22 cellular contexts compared by ENCODE assay signal in genomic region chr7:16293669-16294425, GRCh38.
DNase-seq lines count a peak whose midpoint lies in the region; ATAC-seq, FAIRE-seq and TF ChIP-seq lines count a peak whose summit lies in the region.
"Had no signal": no experiment of that assay in that cellular context is flagged by ENCODE, and none has a peak within 500 bp of the region (broad histone marks: within the 10 kb centered on the region; RNA-seq: fewer than 3 reads in every experiment).

No MANE protein-coding gene starts in this region.

- CTCF ChIA-PET in RWPE1 (lab: Yijun Ruan, JAX) (no interaction called here), endothelial cell of umbilical vein (lab: Charles Lee) (no interaction called here)

- H3K9ac ChIP-seq in endothelial cell of umbilical vein (replicated peaks; ENCODE audit: extremely low read depth, insufficient read depth, low read length) (no peak overlapping the region), keratinocyte (ENCODE audit: control insufficient read depth, extremely low read depth, insufficient read depth, low read length) (no peak overlapping the region)
- H3K9ac ChIP-seq: SK-N-SH had no signal

- no peak overlapping the region for H3K4me2 ChIP-seq in endothelial cell of umbilical vein (ENCODE audit: insufficient read depth, low read length)
- peak overlapping the region; percentile 76 for H3K4me2 ChIP-seq in keratinocyte (ENCODE audit: control insufficient read depth, extremely low read depth, insufficient read depth, low read depth, low read length)
- H3K4me2 ChIP-seq: SK-N-SH had no signal

- dilution Hi-C loops in endothelial cell of umbilical vein (cut with MboI; ENCODE audit: extremely low pct_ligation_motif_present, low sequenced_read_pairs) = no loop called here
- dilution Hi-C loops in keratinocyte (cut with MboI; ENCODE audit: extremely low pct_ligation_motif_present, low sequenced_read_pairs) = no loop called here

- TF ChIP-seq POLR2A in endothelial cell of umbilical vein (IDR thresholded peaks at IDR 0.05; ENCODE audit: low read depth, low read length) = no peak
- TF ChIP-seq POLR2A in thyroid gland (IDR thresholded peaks at IDR 0.05) = no peak

- POLR2A ChIA-PET in RWPE1 (lab: Yijun Ruan, JAX; ENCODE audit: low non-redundant PET) (no interaction called here), endothelial cell of umbilical vein (lab: Charles Lee) (no interaction called here)

- H3K79me2 ChIP-seq in endothelial cell of umbilical vein (ENCODE audit: control insufficient read depth, insufficient read depth, low read length) (no peaks in the 10 kb centered on the region), keratinocyte (ENCODE audit: control insufficient read depth, insufficient read depth, low read length) (no peaks in the 10 kb centered on the region)

- no peak for ATAC-seq in HG02938 (IDR thresholded peaks at IDR 0.05; ENCODE audit: unreplicated experiment)

- H3K27me3 ChIP-seq in endothelial cell of umbilical vein (ENCODE audit: control insufficient read depth in 2 of 2, insufficient read depth in 2 of 2, low read length in 2 of 2) (no peaks in the 10 kb centered on the region), keratinocyte (ENCODE audit: control insufficient read depth, extremely low read depth, insufficient read depth, low read length) (no peaks in the 10 kb centered on the region), thyroid gland (no peaks in the 10 kb centered on the region)

- FAIRE-seq in endothelial cell of umbilical vein (lab: Jason Lieb, UNC) (peak; percentile 21), keratinocyte (lab: Jason Lieb, UNC) (peak; percentile 88)
- FAIRE-seq: GM12891, H1 had no signal

- no peaks in the 10 kb centered on the region for H3K9me3 ChIP-seq in endothelial cell of umbilical vein (replicated peaks; ENCODE audit: control insufficient read depth, insufficient read depth, low read length)
- no peaks in the 10 kb centered on the region for H3K9me3 ChIP-seq in keratinocyte (ENCODE audit: control insufficient read depth, low read depth, low read length)
- no peaks in the 10 kb centered on the region for H3K9me3 ChIP-seq in thyroid gland
- H3K9me3 ChIP-seq: SK-N-SH had no signal

- H3K36me3 ChIP-seq in endothelial cell of umbilical vein (ENCODE audit: control insufficient read depth in 2 of 2, extremely low read depth in 1 of 2, insufficient read depth in 2 of 2, low read length in 2 of 2) (no peaks in the 10 kb centered on the region), keratinocyte (ENCODE audit: control insufficient read depth in 2 of 2, extremely low read depth in 1 of 2, insufficient read depth in 2 of 2, low read length in 2 of 2) (no peaks in the 10 kb centered on the region), thyroid gland (no peaks in the 10 kb centered on the region)

- H3K4me1 ChIP-seq in endothelial cell of umbilical vein (ENCODE audit: control insufficient read depth, extremely low read depth, insufficient read depth, low read length) = no peaks in the 10 kb centered on the region
- H3K4me1 ChIP-seq in keratinocyte (ENCODE audit: control insufficient read depth, extremely low read depth, insufficient read depth, low read length) = peaks cover 14% of the 10 kb centered on the region
- no peaks in the 10 kb centered on the region for H3K4me1 ChIP-seq in thyroid gland

- H3K9me1 ChIP-seq in endothelial cell of umbilical vein (replicated peaks; ENCODE audit: control insufficient read depth, extremely low read depth, insufficient read depth, low read length) (no peaks in the 10 kb centered on the region), keratinocyte (ENCODE audit: control insufficient read depth, extremely low read depth, insufficient read depth, low read length) (no peaks in the 10 kb centered on the region)

- H2AFZ ChIP-seq in endothelial cell of umbilical vein (ENCODE audit: low read depth, low read length) = no peak overlapping the region
- H2AFZ ChIP-seq in keratinocyte (ENCODE audit: control insufficient read depth, low read length) = no peak overlapping the region

- BruUV-seq in endothelial cell of umbilical vein (replicated peaks; lab: Mats Ljungman, UMichigan) = no TSS peak

- no peaks in the 10 kb centered on the region for H4K20me1 ChIP-seq in endothelial cell of umbilical vein (replicated peaks; ENCODE audit: control insufficient read depth, extremely low read depth, insufficient read depth, low read length)
- H4K20me1 ChIP-seq in keratinocyte (ENCODE audit: control insufficient read depth, extremely low read depth, insufficient read depth, low read length) = no peaks in the 10 kb centered on the region

- H3K4me3 ChIP-seq in endothelial cell of umbilical vein (replicated peaks in 1 of 3; ENCODE audit: insufficient read depth in 1 of 3, low read depth in 1 of 3, low read length in 3 of 3) = no peak overlapping the region
- H3K4me3 ChIP-seq in keratinocyte (ENCODE audit: control insufficient read depth in 2 of 3, extremely low read depth in 1 of 3, insufficient read depth in 2 of 3, low read depth in 1 of 3, low read length in 3 of 3) = no peak overlapping the region
- no peak overlapping the region for H3K4me3 ChIP-seq in thyroid gland (replicated peaks in 1 of 3)

- DNase-seq in HCEC 1CT = peak; percentile 4
- peak; percentile 60 for DNase-seq in RWPE1 (ENCODE audit: low spot score)
- no peak for DNase-seq in endothelial cell of umbilical vein (ENCODE audit: low read depth, low spot score)
- DNase-seq in keratinocyte (ENCODE audit: low read depth, low spot score) = peak; percentile 79
- no peak for DNase-seq in AG20443 (ENCODE audit: low spot score)
- DNase-seq in stimulated activated CD4-positive, alpha-beta T cell treated with anti-CD3 and anti-CD28 coated beads, Interleukin-4, amount 100 ng/mL, for 1 hour = no peak
- DNase-seq in thyroid gland = no peak
- DNase-seq: C1 segment of cervical spinal cord; CD8-positive, alpha-beta memory T cell; DMS53; EL; IMR-90; Karpas-422; NCI-H1092 treated with DMSO at 0.1 percent for 48 hours; NCI-H146; NCI-H2081 treated with DMSO at 0.1 percent for 48 hours; NK-92 treated with Interleukin-12 subunit alpha and Interleukin-12 subunit beta, amount 100 ng/mL, for 24 hours; SHP77 treated with DMSO at 0.1 percent for 48 hours; SK-N-SH had no signal

- no peak for TF ChIP-seq CTCF in RWPE1 (conservative IDR thresholded peaks at IDR 0.05; ENCODE audit: low read depth)
- TF ChIP-seq CTCF in endothelial cell of umbilical vein (IDR thresholded peaks at IDR 0.05; ENCODE audit: extremely low read depth in 1 of 2, insufficient read depth in 1 of 2, low read depth in 1 of 2, low read length in 2 of 2) = no peak
- TF ChIP-seq CTCF in keratinocyte (optimal IDR thresholded peaks at IDR 0.05 in 1 of 3, IDR thresholded peaks at IDR 0.05 in 1 of 3, conservative IDR thresholded peaks at IDR 0.05 in 1 of 3; ENCODE audit: extremely low read depth in 1 of 3, insufficient read depth in 2 of 3, low read length in 3 of 3) = no peak
- no peak for TF ChIP-seq CTCF in thyroid gland (IDR thresholded peaks at IDR 0.05)

- 91% methylated on average over 3 of the region's 3 CpGs for WGBS in thyroid gland, 2 donors

- H3K27ac ChIP-seq in RWPE1 (no peak overlapping the region), endothelial cell of umbilical vein (ENCODE audit: insufficient read depth, low read depth, low read length) (no peak overlapping the region), keratinocyte (ENCODE audit: control insufficient read depth, insufficient read depth, low read length) (peak overlapping the region; percentile 39), thyroid gland (no peak overlapping the region)

- intact Hi-C loops in endothelial cell of umbilical vein (cut with micrococcal nuclease) = no loop called here
- intact Hi-C loops in thyroid gland (cut with DNase I) = no loop called here

TF ChIP-seq in endothelial cell of umbilical vein, 7 proteins besides CTCF, POLR2A, EP300 and RAD21:
- TF ChIP-seq GATA2 (IDR thresholded peaks at IDR 0.05; ENCODE audit: insufficient read depth, insufficient read length, low read depth, low read length) (no peak), POLR2AphosphoS5 (IDR thresholded peaks at IDR 0.05; ENCODE audit: insufficient read depth, low read depth, low read length) (no peak), EZH2 (IDR thresholded peaks at IDR 0.05; ENCODE audit: borderline replicate concordance, low read depth, low read length, severe bottlenecking) (no peak), MYC (IDR thresholded peaks at IDR 0.05; ENCODE audit: low read depth, low read length) (no peak), MAX (IDR thresholded peaks at IDR 0.05; ENCODE audit: insufficient read depth, insufficient read length) (no peak), FOS (IDR thresholded peaks at IDR 0.05; ENCODE audit: borderline replicate concordance, insufficient read depth, low read length) (no peak), JUN (IDR thresholded peaks at IDR 0.05; ENCODE audit: borderline replicate concordance, insufficient read depth, insufficient read length, low read depth) (no peak)

Comparison
In these comparisons a context has a peak if more than half of its experiments do, and no peak if none do; other contexts are left out.
1. DNase-seq: peak in HCEC 1CT (single experiment), RWPE1 (single experiment) and keratinocyte (single experiment); none in endothelial cell of umbilical vein (single experiment), AG20443 (single experiment), stimulated activated CD4-positive, alpha-beta T cell treated with anti-CD3 and anti-CD28 coated beads, Interleukin-4, amount 100 ng/mL, for 1 hour (single experiment) and thyroid gland (0 of 2).